In the genomic region with DNA sequence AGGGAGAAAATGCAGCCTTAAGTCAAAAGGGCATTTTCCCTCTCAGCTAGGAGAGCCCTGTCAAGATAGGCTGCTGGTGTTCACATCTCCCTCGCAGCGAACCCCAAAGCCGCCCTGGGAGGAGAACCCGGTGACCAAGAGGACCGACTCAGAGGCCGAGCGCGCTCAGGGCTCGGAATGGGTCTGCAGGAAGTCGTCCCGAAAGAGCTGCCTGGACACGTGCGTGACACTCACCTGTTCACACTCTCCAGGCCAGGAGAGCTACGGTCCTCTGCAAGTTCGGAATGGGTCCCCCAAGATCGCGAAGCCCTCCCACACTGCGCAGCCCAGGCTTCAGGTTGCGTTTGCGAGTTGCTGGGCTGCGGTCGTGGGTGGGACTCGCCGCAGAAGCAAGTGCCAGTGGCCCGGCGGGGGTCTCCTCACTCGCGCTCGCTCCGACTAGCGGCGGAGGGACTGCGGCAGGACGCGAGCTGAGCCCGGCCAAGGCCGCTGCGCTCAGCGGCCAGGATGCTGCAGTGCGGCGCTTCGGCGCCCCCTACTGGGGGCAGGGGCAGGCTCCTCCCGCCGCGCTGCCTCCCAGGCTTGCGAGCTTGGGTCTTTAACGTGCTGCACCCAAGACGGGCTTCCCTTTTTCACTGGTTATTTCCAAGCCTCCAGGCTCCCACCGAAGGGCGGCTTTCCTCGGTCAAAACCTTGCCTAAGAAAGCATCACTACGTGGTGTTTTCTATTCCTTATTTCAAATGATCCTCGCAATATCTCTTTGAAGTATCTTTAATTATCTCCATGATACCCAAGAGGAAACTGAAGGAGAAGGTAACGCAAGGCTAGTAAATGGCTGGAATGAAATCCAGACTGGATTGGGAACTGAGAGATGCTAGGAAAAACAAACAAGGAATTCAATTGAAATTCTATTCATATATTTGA, we compare ENCODE assay signal across 8 cellular contexts. TPM values are rescaled to one million over a fixed set of nuclear protein-coding genes. Genes with fewer than 3 reads are reported as not detected.
DNase-seq lines count a peak whose midpoint lies in the region; FAIRE-seq and TF ChIP-seq lines count a peak whose summit lies in the region.

A gene with protein sequence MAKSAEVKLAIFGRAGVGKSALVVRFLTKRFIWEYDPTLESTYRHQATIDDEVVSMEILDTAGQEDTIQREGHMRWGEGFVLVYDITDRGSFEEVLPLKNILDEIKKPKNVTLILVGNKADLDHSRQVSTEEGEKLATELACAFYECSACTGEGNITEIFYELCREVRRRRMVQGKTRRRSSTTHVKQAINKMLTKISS (minus strand): TSS at position 457 of the 925 bp plus-strand sequence. CDS start 3,928 bp downstream, outside the sequence.

- dilution Hi-C loops in keratinocyte (cut with MboI; ENCODE audit: extremely low pct_ligation_motif_present, low sequenced_read_pairs), result no loop called here

- no peaks in the 10 kb centered on the region for H4K20me1 ChIP-seq in keratinocyte (ENCODE audit: control insufficient read depth, extremely low read depth, insufficient read depth, low read length)

- H3K27ac Mint-ChIP-seq in HFFc6, result no peak within 1 kb of the TSS

- FAIRE-seq in keratinocyte (lab: Jason Lieb, UNC), result no peak

- no peaks in the 10 kb centered on the region for H3K36me3 Mint-ChIP-seq in HFFc6 (ENCODE audit: low read depth)

- DNase-seq in HFFc6 (peak; percentile 39), NCI-H1092 (lab: John Stamatoyannopoulos, UW) (peak; percentile 78), keratinocyte (ENCODE audit: low read depth, low spot score) (no peak), GF-D8 (lab: John Stamatoyannopoulos, UW) (no peak)
- DNase-seq in activated CD4-positive, CD25-positive, alpha-beta regulatory T cell treated with anti-CD3 and anti-CD28 coated beads, Interleukin-2, amount 50 U/mL, for 16 hours (ENCODE audit: low read depth, low spot score), result peak; percentile 32
- peak; percentile 61 for DNase-seq in central memory CD4-positive, alpha-beta T cell
- peak; percentile 31 to 66 (median 61) for DNase-seq in stimulated activated CD4-positive, alpha-beta T cell treated with anti-CD3 and anti-CD28 coated beads, Interleukin-12 subunit alpha, Interleukin-12 subunit beta, amount 100 ng/mL, for 48 hours (ENCODE audit: low read depth in 2 of 3, low spot score in 1 of 3)

- peaks cover 10% of the 10 kb centered on the region; the same call in 1 of the 2 replicates for H3K27me3 Mint-ChIP-seq in HFFc6 (ENCODE audit: insufficient read depth)

- no peaks in the 10 kb centered on the region for H3K9me3 Mint-ChIP-seq in HFFc6

- H3K36me3 ChIP-seq in keratinocyte (ENCODE audit: control insufficient read depth in 2 of 2, extremely low read depth in 1 of 2, insufficient read depth in 2 of 2, low read length in 2 of 2), result no peaks in the 10 kb centered on the region

- peak within 1 kb of the TSS; percentile 20 to 52 (median 45) for H3K4me3 ChIP-seq in keratinocyte (ENCODE audit: control insufficient read depth in 2 of 3, extremely low read depth in 1 of 3, insufficient read depth in 2 of 3, low read depth in 1 of 3, low read length in 3 of 3)

- H3K27me3 ChIP-seq in keratinocyte (ENCODE audit: control insufficient read depth, extremely low read depth, insufficient read depth, low read length), result no peaks in the 10 kb centered on the region

- TF ChIP-seq CTCF in GM12874 (IDR thresholded peaks at IDR 0.05; ENCODE audit: insufficient read depth, low read depth, low read length) (peak; percentile 100), HFFc6 (IDR thresholded peaks at IDR 0.05) (peak; percentile 91), keratinocyte (optimal IDR thresholded peaks at IDR 0.05 in 1 of 3, IDR thresholded peaks at IDR 0.05 in 1 of 3, conservative IDR thresholded peaks at IDR 0.05 in 1 of 3; ENCODE audit: extremely low read depth in 1 of 3, insufficient read depth in 2 of 3, low read length in 3 of 3) (peak; percentile 83 to 99 (median 88))

- no peak within 1 kb of the TSS for H3K9ac ChIP-seq in keratinocyte (ENCODE audit: control insufficient read depth, extremely low read depth, insufficient read depth, low read length)

- H2AFZ ChIP-seq in keratinocyte (ENCODE audit: control insufficient read depth, low read length), result peak within 1 kb of the TSS; percentile 80

- no peaks in the 10 kb centered on the region for H3K9me3 ChIP-seq in keratinocyte (ENCODE audit: control insufficient read depth, low read depth, low read length)

- no peak within 1 kb of the TSS for H3K27ac ChIP-seq in keratinocyte (ENCODE audit: control insufficient read depth, insufficient read depth, low read length)

- H3K9me1 ChIP-seq in keratinocyte (ENCODE audit: control insufficient read depth, extremely low read depth, insufficient read depth, low read length), result no peaks in the 10 kb centered on the region

- no peaks in the 10 kb centered on the region for H3K4me1 Mint-ChIP-seq in HFFc6 (ENCODE audit: low read depth)

- H3K4me3 Mint-ChIP-seq in HFFc6, result peak within 1 kb of the TSS; percentile 25; the same call in 1 of the 2 replicates

- peak within 1 kb of the TSS; percentile 85 for H3K4me2 ChIP-seq in keratinocyte (ENCODE audit: control insufficient read depth, extremely low read depth, insufficient read depth, low read depth, low read length)

- no peaks in the 10 kb centered on the region for H3K79me2 ChIP-seq in keratinocyte (ENCODE audit: control insufficient read depth, insufficient read depth, low read length)

- H3K4me1 ChIP-seq in keratinocyte (ENCODE audit: control insufficient read depth, extremely low read depth, insufficient read depth, low read length), result no peaks in the 10 kb centered on the region

RNA-seq across cellular contexts. Expression of the gene that starts here (rescaled TPM):
- not detected for total RNA-seq in HFFc6 (2021; fragmentation: NEBNext Ultra II Directional; extraction: Animal tissue kit (Norgen Biotek cat#: 25700))
- not detected in 3 replicates for polyA plus RNA-seq in keratinocyte
- not detected for polyA plus RNA-seq in keratinocyte (2011; ENCODE audit: low read depth)
- polyA plus RNA-seq in keratinocyte (2011; cell fraction: cytosol; rRNA removed), result not detected in 2 replicates
- not detected in 2 replicates for polyA plus RNA-seq in keratinocyte (2011; cell fraction: nucleus; rRNA removed)
- polyA plus RNA-seq in keratinocyte (2012; ENCODE audit: low replicate concordance), result not detected in 2 replicates
- not detected in 3 replicates for polyA minus RNA-seq in keratinocyte
- polyA minus RNA-seq in keratinocyte (2011; cell fraction: cytosol; rRNA and poly(A)+ RNA removed), result not detected
- not detected in 2 replicates for polyA minus RNA-seq in keratinocyte (2011; cell fraction: nucleus; rRNA and poly(A)+ RNA removed)

Comparison
In these comparisons a context has a peak if more than half of its experiments do, and no peak if none do; other contexts are left out.
1. Peak in DNase-seq in HFFc6; RNA of the gene not detected or under 1 TPM.
2. DNase-seq: peak in NCI-H1092 (single experiment), activated CD4-positive, CD25-positive, alpha-beta regulatory T cell treated with anti-CD3 and anti-CD28 coated beads, Interleukin-2, amount 50 U/mL, for 16 hours (single experiment), central memory CD4-positive, alpha-beta T cell (single experiment) and stimulated activated CD4-positive, alpha-beta T cell treated with anti-CD3 and anti-CD28 coated beads, Interleukin-12 subunit alpha, Interleukin-12 subunit beta, amount 100 ng/mL, for 48 hours (3 of 3); none in keratinocyte (single experiment) and GF-D8 (single experiment).
3. Peak in every context shown above with its lines, with median percentiles within 50 percentile points of each other: CTCF ChIP-seq.